In the genomic region with DNA sequence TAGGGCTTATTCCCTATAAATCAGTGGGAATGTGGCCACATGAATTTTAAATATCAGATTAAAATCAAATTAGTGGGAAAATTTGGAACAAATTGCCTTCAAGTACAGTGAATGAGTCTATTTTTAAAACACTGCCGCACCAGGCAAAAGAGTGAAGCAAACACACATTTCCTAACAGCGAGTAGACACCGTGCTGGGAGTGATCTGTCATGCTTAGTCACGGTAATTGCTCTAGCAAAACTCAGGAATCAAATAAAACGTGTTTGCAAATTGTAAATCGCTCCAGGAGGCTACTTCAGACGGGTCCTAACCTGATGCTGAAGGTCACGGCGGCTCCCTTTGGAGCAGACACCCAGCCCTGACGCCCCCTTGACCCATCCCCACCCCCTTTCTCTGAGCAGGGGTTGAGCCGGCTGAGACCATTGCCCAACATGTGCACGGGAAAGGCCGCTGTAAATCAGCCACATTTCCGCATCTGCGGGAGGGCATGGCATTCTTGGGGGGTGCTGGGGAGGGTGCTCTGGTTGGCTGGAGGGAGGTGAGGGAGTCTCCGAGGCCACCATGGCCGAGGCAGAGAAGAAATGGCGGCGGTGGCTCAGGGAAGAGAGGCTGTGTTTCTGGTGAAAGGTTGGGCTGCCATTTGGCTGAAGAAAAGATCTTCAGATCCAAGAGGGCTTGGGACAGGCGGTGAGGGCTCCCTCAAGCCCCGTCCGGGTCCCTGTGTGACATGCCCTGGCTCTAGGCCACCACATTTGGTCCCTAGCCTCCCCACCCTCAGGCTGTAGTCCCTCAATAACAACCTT, we compare ENCODE assay signal across 8 cellular contexts. TPM values are rescaled to one million over a fixed set of nuclear protein-coding genes. Genes with fewer than 3 reads are reported as not detected.
DNase-seq lines count a peak whose midpoint lies in the region; ATAC-seq and TF ChIP-seq lines count a peak whose summit lies in the region.

No MANE protein-coding gene starts in this region.

- H3K9ac ChIP-seq in endodermal cell (ENCODE audit: extremely low read depth, low read length, poor library complexity, severe bottlenecking), result no peak overlapping the region

- peaks cover 9% of the 10 kb centered on the region for H3K27me3 ChIP-seq in endodermal cell (ENCODE audit: control insufficient read depth, insufficient read depth, low read length, poor library complexity, severe bottlenecking)

- peaks cover 7% of the 10 kb centered on the region for H3K9me3 Mint-ChIP-seq in endodermal cell

- peak; percentile 53 for ATAC-seq in esophagus mucosa

- H3K27me3 Mint-ChIP-seq in endodermal cell (ENCODE audit: insufficient read depth), result peaks cover 17% of the 10 kb centered on the region

- H3K4me3 Mint-ChIP-seq in endodermal cell, result no peak overlapping the region

- H3K27ac Mint-ChIP-seq in endodermal cell, result no peak overlapping the region

- no peaks in the 10 kb centered on the region for H3K36me3 Mint-ChIP-seq in endodermal cell (ENCODE audit: low read depth)

- no peak overlapping the region for H3K27ac ChIP-seq in endodermal cell (ENCODE audit: low read depth, low read length)

- 83 to 89% methylated on average over 13 to 22 of the region's 22 CpGs for WGBS in endodermal cell (ENCODE audit: insufficient coverage in 1 of 2, insufficient read length in 1 of 2), 2 experiments

- H3K4me1 Mint-ChIP-seq in endodermal cell, result peaks cover 21% of the 10 kb centered on the region

- peaks cover 11% of the 10 kb centered on the region for H3K4me1 ChIP-seq in endodermal cell (ENCODE audit: control insufficient read depth, insufficient read depth, low read length)

- no peak for TF ChIP-seq CTCF in endodermal cell (conservative IDR thresholded peaks at IDR 0.05)

- peaks cover 9% of the 10 kb centered on the region for H3K9me3 ChIP-seq in endodermal cell (ENCODE audit: control insufficient read depth, low read length)

- DNase-seq in EL (peak; percentile 68), NCI-H526 treated with DMSO at 0.1 percent for 48 hours (lab: John Stamatoyannopoulos, UW) (peak; percentile 77), putamen (ENCODE audit: low spot score) (peak; percentile 34), NCI-H187 treated with DMSO at 0.1 percent for 48 hours (lab: John Stamatoyannopoulos, UW) (no peak), endodermal cell (no peak), NCI-H510A treated with DMSO at 0.1 percent for 48 hours (lab: John Stamatoyannopoulos, UW) (no peak)
- DNase-seq in stimulated activated naive CD4-positive, alpha-beta T cell treated with Interleukin-2 at 50 U/mL for 16 hours (lab: John Stamatoyannopoulos, UW), result no peak

- no peaks in the 10 kb centered on the region for H3K36me3 ChIP-seq in endodermal cell (ENCODE audit: control insufficient read depth, insufficient read depth, low read length)

- no peak overlapping the region for H3K4me3 ChIP-seq in endodermal cell (ENCODE audit: low read length)

RNA-seq across cellular contexts. Expression of a gene that starts 8.9 kb away (rescaled TPM):
- 18.3 TPM for total RNA-seq in esophagus mucosa
- total RNA-seq in endodermal cell, result 1 to 10 TPM; 1.8 to 2.1 TPM
- polyA plus RNA-seq in endodermal cell (2013, experiment 1 of 2), result 1.2 TPM
- polyA plus RNA-seq in endodermal cell (2013, experiment 2 of 2), result 1.0 TPM

Comparison
In these comparisons a context has a peak if more than half of its experiments do, and no peak if none do; other contexts are left out.
1. DNase-seq: peak in EL (single experiment), NCI-H526 treated with DMSO at 0.1 percent for 48 hours (single experiment) and putamen (single experiment); none in stimulated activated naive CD4-positive, alpha-beta T cell treated with Interleukin-2 at 50 U/mL for 16 hours (single experiment), NCI-H187 treated with DMSO at 0.1 percent for 48 hours (single experiment), endodermal cell (single experiment) and NCI-H510A treated with DMSO at 0.1 percent for 48 hours (single experiment).